8 cellular contexts compared by ENCODE assay signal in the genomic region with DNA sequence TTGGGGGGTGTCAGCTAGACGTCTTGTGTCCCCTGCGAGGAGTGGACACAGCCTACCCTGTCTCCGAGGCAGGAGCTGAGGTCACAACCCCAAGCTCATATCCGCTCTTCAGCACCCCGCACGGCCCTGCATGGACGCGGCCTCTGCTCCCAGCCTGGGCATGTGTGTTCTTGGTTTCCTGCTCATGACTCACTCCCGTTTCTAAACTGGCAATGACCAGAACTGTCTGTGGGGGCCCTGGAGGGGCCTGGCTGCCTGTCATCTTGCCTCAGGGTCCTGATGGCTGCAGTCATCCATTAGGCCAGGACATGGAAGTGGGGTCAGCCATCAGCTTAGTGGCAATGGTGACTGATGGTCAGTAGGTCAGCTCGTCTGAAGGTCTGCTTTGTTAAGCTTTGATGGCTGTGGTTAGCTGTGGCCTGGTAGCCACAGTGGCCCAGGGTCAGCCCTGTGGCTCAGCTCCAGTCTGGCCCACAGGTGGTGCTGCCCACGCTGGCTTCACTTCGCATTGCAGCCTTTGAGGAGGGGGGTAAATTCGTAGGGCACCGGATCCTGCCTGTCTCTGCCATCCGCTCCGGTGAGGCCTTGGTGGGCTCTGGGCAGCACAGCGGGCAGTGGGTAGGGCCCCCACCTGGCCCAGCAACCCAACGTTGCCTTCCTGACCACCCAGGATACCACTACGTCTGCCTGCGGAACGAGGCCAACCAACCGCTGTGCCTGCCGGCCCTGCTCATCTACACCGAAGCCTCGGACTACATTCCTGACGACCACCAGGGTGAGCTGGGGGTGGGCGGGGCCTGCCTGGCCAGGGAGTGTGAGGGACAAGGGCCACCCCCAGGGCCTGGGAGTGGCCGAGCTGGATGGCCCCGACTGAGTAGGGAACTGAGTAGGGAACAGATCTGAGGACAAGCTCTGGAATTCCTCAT. TPM values are rescaled to one million over a fixed set of nuclear protein-coding genes. Genes with fewer than 3 reads are reported as not detected.
DNase-seq lines count a peak whose midpoint lies in the region; ATAC-seq and TF ChIP-seq lines count a peak whose summit lies in the region.
"Had no signal": no experiment of that assay in that cellular context is flagged by ENCODE, and none has a peak within 500 bp of the region (broad histone marks: within the 10 kb centered on the region; RNA-seq: fewer than 3 reads in every experiment).

No MANE protein-coding gene starts in this region.

- in situ Hi-C loops in GM13976 (cut with MboI; ENCODE audit: low sequenced_read_pairs, unreplicated experiment): no loop called here

- DNase-seq in MV-4-11 (lab: John Stamatoyannopoulos, UW) (peak; percentile 61), dermis blood vessel endothelial cell (peak; percentile 89), retina (peak; percentile 83), GM13976 (ENCODE audit: low spot score) (no peak), upper lobe of left lung (no peak), iPS-NIHi7 (ENCODE audit: extremely low spot score) (no peak)
- DNase-seq: adrenal gland, naive B cell had no signal

- H3K4me3 ChIP-seq in upper lobe of left lung: no peak overlapping the region
- H3K4me3 ChIP-seq: adrenal gland had no signal

- no peaks in the 10 kb centered on the region for H3K27me3 ChIP-seq in upper lobe of left lung
- H3K27me3 ChIP-seq: adrenal gland had no signal

- H3K36me3 ChIP-seq in upper lobe of left lung: peaks cover 14 to 86% (median 76%) of the 10 kb centered on the region in 4 donors

- 81 to 89% methylated on average over 12 to 22 of the region's 29 CpGs for WGBS in upper lobe of left lung, 2 donors

- no peak overlapping the region for H3K27ac ChIP-seq in upper lobe of left lung

- TF ChIP-seq CTCF in GM13976 (IDR thresholded peaks at IDR 0.05; ENCODE audit: borderline replicate concordance, control extremely low read depth, extremely low read depth, insufficient read depth, missing control alignments) (no peak), upper lobe of left lung (IDR thresholded peaks at IDR 0.05) (no peak)

- no peak for TF ChIP-seq POLR2A in upper lobe of left lung (IDR thresholded peaks at IDR 0.05)

- no peak for ATAC-seq in upper lobe of left lung (ENCODE audit: low FRiP score in 2 of 2)

- H3K4me1 ChIP-seq in upper lobe of left lung: peaks cover 10 to 14% (median 13%) of the 10 kb centered on the region in 4 donors

- TF ChIP-seq EP300 in upper lobe of left lung (IDR thresholded peaks at IDR 0.05): no peak

- no peaks in the 10 kb centered on the region for H3K9me3 ChIP-seq in upper lobe of left lung
- H3K9me3 ChIP-seq: adrenal gland had no signal

RNA-seq across cellular contexts. Expression of a gene that starts 12.0 kb away (rescaled TPM):
- total RNA-seq in dermis blood vessel endothelial cell (37.8 and 54.6 TPM in 2 replicates), upper lobe of left lung (10 to 100 TPM; 19.5 to 55.5 (median 30.3) TPM)

RNA-seq across cellular contexts. Expression of a gene that starts 16.5 kb away (rescaled TPM):
- total RNA-seq in dermis blood vessel endothelial cell: 238 and 297 TPM in 2 replicates
- total RNA-seq in upper lobe of left lung: 100 to 1,000 TPM in 1 of 6 donors, 10 to 100 TPM in 5; 51.4 to 118 (median 60.3) TPM

RNA-seq across cellular contexts. Expression of a gene that starts 21.2 kb away (rescaled TPM):
- 57.2 and 65.9 TPM in 2 replicates for total RNA-seq in dermis blood vessel endothelial cell
- total RNA-seq in upper lobe of left lung: 100 to 1,000 TPM in 2 of 6 donors, 10 to 100 TPM in 4; 59.7 to 150 (median 80.1) TPM

RNA-seq across cellular contexts. Expression of a gene that starts 22.4 kb away (rescaled TPM):
- 11.5 and 12.1 TPM in 2 replicates for total RNA-seq in dermis blood vessel endothelial cell
- total RNA-seq in upper lobe of left lung: 10 to 100 TPM in 5 of 6 donors, 1 to 10 TPM in 1; 7.3 to 48.1 (median 27.0) TPM

RNA-seq across cellular contexts. Expression of a gene that starts 22.4 kb away (rescaled TPM):
- total RNA-seq in dermis blood vessel endothelial cell (43.9 and 45.6 TPM in 2 replicates), upper lobe of left lung (100 to 1,000 TPM in 1 of 6 donors, 10 to 100 TPM in 5; 40.9 to 132 (median 63.1) TPM)

Comparison
In these comparisons a context has a peak if more than half of its experiments do, and no peak if none do; other contexts are left out.
1. DNase-seq: peak in MV-4-11 (single experiment), dermis blood vessel endothelial cell (single experiment) and retina (single experiment); none in GM13976 (single experiment), upper lobe of left lung (0 of 2) and iPS-NIHi7 (single experiment).